ENCODE assay signal across 11 cellular contexts in genomic region chr11:128903248-128904041, GRCh38. TPM values are rescaled to one million over a fixed set of nuclear protein-coding genes. Genes with fewer than 3 reads are reported as not detected.
DNase-seq lines count a peak whose midpoint lies in the region; ATAC-seq and TF ChIP-seq lines count a peak whose summit lies in the region.
"Had no signal": no experiment of that assay in that cellular context is flagged by ENCODE, and none has a peak within 500 bp of the region (broad histone marks: within the 10 kb centered on the region; RNA-seq: fewer than 3 reads in every experiment).

No MANE protein-coding gene starts in this region.

- no peak overlapping the region for H3K27ac ChIP-seq in vagina
- H3K27ac ChIP-seq: C4-2B, SK-N-MC had no signal

- peak overlapping the region; percentile 42 to 71 (median 71) for H3K4me3 Mint-ChIP-seq in nephron
- H3K4me3 Mint-ChIP-seq in activated naive CD4-positive, alpha-beta T cell treated with anti-CD3 and anti-CD28 coated beads for 36 hours, result no peak overlapping the region

- H3K27me3 Mint-ChIP-seq in nephron (ENCODE audit: low read depth), result peaks cover 85% of the 10 kb centered on the region
- H3K27me3 Mint-ChIP-seq in activated naive CD4-positive, alpha-beta T cell treated with anti-CD3 and anti-CD28 coated beads for 36 hours (ENCODE audit: low read depth), result peaks cover 27% of the 10 kb centered on the region

- H3K4me1 ChIP-seq in vagina, result peaks cover 34% of the 10 kb centered on the region

- no peaks in the 10 kb centered on the region for H3K9me3 Mint-ChIP-seq in nephron
- H3K9me3 Mint-ChIP-seq in activated naive CD4-positive, alpha-beta T cell treated with anti-CD3 and anti-CD28 coated beads for 36 hours, result no peaks in the 10 kb centered on the region

- TF ChIP-seq CTCF in NB4 (IDR thresholded peaks at IDR 0.05; ENCODE audit: low read depth, low read length), result no peak
- no peak for TF ChIP-seq CTCF in nephron (IDR thresholded peaks at IDR 0.05; ENCODE audit: unreplicated experiment in 3 of 3)
- no peak for TF ChIP-seq CTCF in vagina (IDR thresholded peaks at IDR 0.05)

- no peak overlapping the region for H3K27ac Mint-ChIP-seq in nephron
- no peak overlapping the region for H3K27ac Mint-ChIP-seq in activated naive CD4-positive, alpha-beta T cell treated with anti-CD3 and anti-CD28 coated beads for 36 hours

- no peaks in the 10 kb centered on the region for H3K9me3 ChIP-seq in vagina

- intact Hi-C loops in vagina (cut with DNase I), result no loop called here
- intact Hi-C loops in activated naive CD4-positive, alpha-beta T cell treated with anti-CD3 and anti-CD28 coated beads for 36 hours (cut with micrococcal nuclease), result no loop called here

- no peaks in the 10 kb centered on the region for H3K27me3 ChIP-seq in vagina

- H3K36me3 ChIP-seq in vagina, result no peaks in the 10 kb centered on the region

- TF ChIP-seq POLR2A in NB4 (IDR thresholded peaks at IDR 0.05; ENCODE audit: extremely low read depth, insufficient read length) (no peak), vagina (IDR thresholded peaks at IDR 0.05) (no peak)

- no peaks in the 10 kb centered on the region for H3K36me3 Mint-ChIP-seq in nephron (ENCODE audit: low read depth)
- H3K36me3 Mint-ChIP-seq in activated naive CD4-positive, alpha-beta T cell treated with anti-CD3 and anti-CD28 coated beads for 36 hours (ENCODE audit: low read depth), result no peaks in the 10 kb centered on the region

- H3K4me1 Mint-ChIP-seq in nephron, result peaks cover 32% of the 10 kb centered on the region
- H3K4me1 Mint-ChIP-seq in activated naive CD4-positive, alpha-beta T cell treated with anti-CD3 and anti-CD28 coated beads for 36 hours (ENCODE audit: low read depth), result peaks cover 9% of the 10 kb centered on the region

- peak; percentile 66 for DNase-seq in CD1c-positive myeloid dendritic cell (ENCODE audit: extremely low spot score)
- peak; percentile 76 for DNase-seq in NB4 (ENCODE audit: low read depth)
- peak; percentile 66 for DNase-seq in glomerular visceral epithelial cell (ENCODE audit: extremely low spot score)
- no peak for DNase-seq in vagina (ENCODE audit: extremely low spot score in 2 of 2)
- DNase-seq in activated naive CD4-positive, alpha-beta T cell treated with anti-CD3 and anti-CD28 coated beads for 36 hours, result no peak
- DNase-seq in NK-92 (lab: John Stamatoyannopoulos, UW; ENCODE audit: unreplicated experiment), result no peak
- DNase-seq: NCI-H1048 had no signal

- ATAC-seq in GM19023 (IDR thresholded peaks at IDR 0.05; ENCODE audit: unreplicated experiment), result no peak

- CTCF ChIA-PET in activated naive CD4-positive, alpha-beta T cell treated with anti-CD3 and anti-CD28 coated beads for 36 hours (lab: Charles Lee), result interaction anchor here (2.6 to 7.9 kb wide), 2 partner anchors 15 to 52 kb away, joined by 9 to 114 read pairs; partner anchors contain the start of gene KCNJ5

- H3K4me3 ChIP-seq in NB4 (ENCODE audit: low read depth, low read length) (no peak overlapping the region), vagina (no peak overlapping the region)
- H3K4me3 ChIP-seq: SK-N-MC had no signal

RNA-seq across cellular contexts. Expression of gene KCNJ5, which starts 12.3 kb away (rescaled TPM):
- total RNA-seq in vagina, result 1.5 TPM
- not detected for total RNA-seq in activated naive CD4-positive, alpha-beta T cell treated with anti-CD3 and anti-CD28 coated beads for 36 hours

RNA-seq across cellular contexts. Expression of gene KCNJ1, which starts 36.3 kb away (rescaled TPM):
- total RNA-seq in vagina, result 1.5 TPM
- total RNA-seq in activated naive CD4-positive, alpha-beta T cell treated with anti-CD3 and anti-CD28 coated beads for 36 hours, result not detected

RNA-seq across cellular contexts. Expression of gene TP53AIP1, which starts 39.2 kb away (rescaled TPM):
- total RNA-seq in vagina, result 3.7 TPM
- not detected for total RNA-seq in activated naive CD4-positive, alpha-beta T cell treated with anti-CD3 and anti-CD28 coated beads for 36 hours

Comparison
In these comparisons a context has a peak if more than half of its experiments do, and no peak if none do; other contexts are left out.
1. DNase-seq: peak in CD1c-positive myeloid dendritic cell (single experiment), NB4 (single experiment) and glomerular visceral epithelial cell (single experiment); none in vagina (0 of 2), activated naive CD4-positive, alpha-beta T cell treated with anti-CD3 and anti-CD28 coated beads for 36 hours (single experiment) and NK-92 (single experiment).